In the genomic region with DNA sequence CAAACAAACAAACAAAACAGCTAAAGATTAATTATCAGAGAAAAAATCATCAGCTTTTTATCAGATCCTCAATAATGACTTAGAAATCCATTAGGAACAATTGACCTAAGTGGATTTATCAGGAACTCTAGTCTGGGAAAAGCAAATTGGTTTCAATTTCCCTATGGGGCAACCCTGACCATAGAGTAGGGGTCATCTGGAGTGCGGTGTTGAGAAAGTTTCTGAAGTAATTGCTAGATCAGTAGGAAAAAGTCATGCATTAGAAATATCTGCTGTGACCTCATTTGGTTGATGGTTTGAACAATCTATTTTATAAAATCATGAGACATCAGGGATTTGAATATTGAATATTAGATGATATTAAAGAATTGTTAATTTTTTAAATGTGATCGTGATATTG, we compare ENCODE assay signal across 28 cellular contexts.
"Had no signal": no experiment of that assay in that cellular context is flagged by ENCODE, and none has a peak within 500 bp of the region (broad histone marks: within the 10 kb centered on the region; RNA-seq: fewer than 3 reads in every experiment).

No MANE protein-coding gene starts in this region.

- H3K4me3 ChIP-seq: esophagus muscularis mucosa, gastrocnemius medialis, heart right ventricle had no signal

- H3K36me3 ChIP-seq: brain microvascular endothelial cell, esophagus muscularis mucosa, gastrocnemius medialis, heart right ventricle had no signal

- DNase-seq: activated CD4-positive, alpha-beta memory T cell treated with anti-CD3 and anti-CD28 coated beads, Interleukin-2, amount 10 ng/mL, durations not matched to agents 7 days and 5 days; activated CD4-positive, alpha-beta T cell treated with anti-CD3 and anti-CD28 coated beads for 1 hour; activated CD4-positive, alpha-beta T cell treated with anti-CD3 and anti-CD28 coated beads for 4 hours; activated CD4-positive, alpha-beta T cell treated with anti-CD3 and anti-CD28 coated beads, Interleukin-2, amount 10 ng/mL, durations not matched to agents 7 days and 5 days; activated CD4-positive, alpha-beta T cell treated with anti-CD3 and anti-CD28 coated beads, Interleukin-2, amount 50 U/mL, for 4 hours; activated CD8-positive, alpha-beta memory T cell treated with anti-CD3 and anti-CD28 coated beads, Interleukin-2, amount 50 U/mL, for 48 hours; activated gamma-delta T cell; activated naive CD4-positive, alpha-beta T cell; activated naive CD4-positive, alpha-beta T cell treated with anti-CD3 and anti-CD28 coated beads, Interleukin-2, amount 10 ng/mL, durations not matched to agents 7 days and 5 days; activated naive CD8-positive, alpha-beta T cell treated with anti-CD3 and anti-CD28 coated beads, Interleukin-2, amount 10 ng/mL, durations not matched to agents 7 days and 5 days; activated T-cell treated with anti-CD3 and anti-CD28 coated beads for 4 hours; activated T-cell treated with anti-CD3 and anti-CD28 coated beads, Interleukin-2, amount 50 U/mL, for 24 hours; activated T-cell treated with anti-CD3 and anti-CD28 coated beads, Interleukin-2, amount 50 U/mL, for 72 hours; amniotic stem cell; anterior cingulate cortex; brain microvascular endothelial cell; cortex of kidney; dermis blood vessel endothelial cell; effector CD4-positive, alpha-beta T cell; effector memory CD8-positive, alpha-beta T cell; erythroblast; foreskin fibroblast; gastrocnemius medialis; heart right ventricle; T-helper 1 cell; T-helper 17 cell had no signal

- H3K9me3 ChIP-seq: esophagus muscularis mucosa, gastrocnemius medialis, heart right ventricle had no signal

- H3K27me3 ChIP-seq: brain microvascular endothelial cell, esophagus muscularis mucosa, gastrocnemius medialis, heart right ventricle had no signal

- H3K27ac ChIP-seq: brain microvascular endothelial cell, esophagus muscularis mucosa, gastrocnemius medialis, heart right ventricle, VCaP had no signal
